ENCODE assay signal across 10 cellular contexts in genomic region chr3:94928921-94929320, GRCh38.
DNase-seq lines count a peak whose midpoint lies in the region; ATAC-seq and TF ChIP-seq lines count a peak whose summit lies in the region.
"Had no signal": no experiment of that assay in that cellular context is flagged by ENCODE, and none has a peak within 500 bp of the region (broad histone marks: within the 10 kb centered on the region; RNA-seq: fewer than 3 reads in every experiment).

No MANE protein-coding gene starts in this region.

- H4K12ac ChIP-seq in trophoblast cell (ENCODE audit: low read depth, low read length) = no peak overlapping the region

- peaks cover 2% of the 10 kb centered on the region for H3K79me1 ChIP-seq in trophoblast cell (ENCODE audit: low read length)

- WGBS in SK-N-SH (ENCODE audit: low lambda C conversion rate) = 44% methylated on average over 4 of the region's 4 CpGs
- no CpG with 5 or more reads among the region's 4 CpGs for WGBS in trophoblast cell (ENCODE audit: extremely low coverage, insufficient coverage, insufficient read length)

- CTCF ChIA-PET in SK-N-SH (lab: Yijun Ruan, JAX) = no interaction called here

- H3K27ac ChIP-seq in SK-N-SH (ENCODE audit: low read depth in 2 of 2, low read length in 1 of 2) = no peak overlapping the region
- peak overlapping the region; percentile 31 for H3K27ac ChIP-seq in trophoblast cell (ENCODE audit: low read depth, low read length)
- no peak overlapping the region for H3K27ac ChIP-seq in gastrocnemius medialis
- no peak overlapping the region for H3K27ac ChIP-seq in Peyer's patch

- no peak overlapping the region for H3K18ac ChIP-seq in trophoblast cell (ENCODE audit: low read length)

- H3K4me1 ChIP-seq in SK-N-SH (ENCODE audit: control insufficient read depth in 1 of 2, insufficient read depth in 2 of 2, low read depth in 1 of 2, low read length in 1 of 2) = no peaks in the 10 kb centered on the region
- H3K4me1 ChIP-seq in trophoblast cell (ENCODE audit: control insufficient read depth in 1 of 2, insufficient read depth in 2 of 2, low read length in 2 of 2) = no peaks in the 10 kb centered on the region
- H3K4me1 ChIP-seq in gastrocnemius medialis = no peaks in the 10 kb centered on the region
- no peaks in the 10 kb centered on the region for H3K4me1 ChIP-seq in Peyer's patch

- no peak for TF ChIP-seq EP300 in SK-N-SH (IDR thresholded peaks at IDR 0.05; ENCODE audit: borderline replicate concordance in 1 of 2, low read depth in 1 of 2, low read length in 1 of 2)

- no peaks in the 10 kb centered on the region for H3K27me3 ChIP-seq in SK-N-SH (ENCODE audit: insufficient read depth)
- no peaks in the 10 kb centered on the region for H3K27me3 ChIP-seq in trophoblast cell (ENCODE audit: insufficient read depth, low read length)
- H3K27me3 ChIP-seq in gastrocnemius medialis = no peaks in the 10 kb centered on the region
- H3K27me3 ChIP-seq in Peyer's patch = no peaks in the 10 kb centered on the region

- H4K91ac ChIP-seq in trophoblast cell (ENCODE audit: low read depth, low read length) = no peak overlapping the region

- TF ChIP-seq CTCF in SK-N-SH (IDR thresholded peaks at IDR 0.05) (no peak), astrocyte of the cerebellum (IDR thresholded peaks at IDR 0.05; ENCODE audit: low read depth, low read length, missing control alignments) (no peak), gastrocnemius medialis (IDR thresholded peaks at IDR 0.05 in 4 of 5, conservative IDR thresholded peaks at IDR 0.05 in 1 of 5) (no peak), Peyer's patch (IDR thresholded peaks at IDR 0.05) (no peak)

- H3K4me3 ChIP-seq in SK-N-SH (ENCODE audit: low read depth in 2 of 2, low read length in 1 of 2) (no peak overlapping the region), astrocyte of the cerebellum (ENCODE audit: low read depth, low read length) (no peak overlapping the region), trophoblast cell (ENCODE audit: low read depth, low read length) (no peak overlapping the region), gastrocnemius medialis (no peak overlapping the region), Peyer's patch (no peak overlapping the region)

- intact Hi-C loops in gastrocnemius medialis (cut with DNase I; ENCODE audit: low total_unique reads) = no loop called here

- no peaks in the 10 kb centered on the region for H3K36me3 ChIP-seq in SK-N-SH (replicated peaks in 1 of 2; ENCODE audit: control insufficient read depth in 1 of 2, insufficient read depth in 2 of 2, low read length in 1 of 2)
- no peaks in the 10 kb centered on the region for H3K36me3 ChIP-seq in trophoblast cell (ENCODE audit: control insufficient read depth in 1 of 2, insufficient read depth in 2 of 2, low read length in 2 of 2)
- H3K36me3 ChIP-seq in gastrocnemius medialis = no peaks in the 10 kb centered on the region
- no peaks in the 10 kb centered on the region for H3K36me3 ChIP-seq in Peyer's patch

- H3K9me3 ChIP-seq in SK-N-SH = no peaks in the 10 kb centered on the region
- H3K9me3 ChIP-seq in trophoblast cell (ENCODE audit: insufficient read depth, low read depth, low read length) = no peaks in the 10 kb centered on the region
- no peaks in the 10 kb centered on the region for H3K9me3 ChIP-seq in gastrocnemius medialis
- no peaks in the 10 kb centered on the region for H3K9me3 ChIP-seq in Peyer's patch

- H3K79me2 ChIP-seq in SK-N-SH (ENCODE audit: insufficient read depth) (no peaks in the 10 kb centered on the region), trophoblast cell (ENCODE audit: control insufficient read depth, insufficient read depth, low read length, poor library complexity) (no peaks in the 10 kb centered on the region)

- H3F3A ChIP-seq in SK-N-SH (replicated peaks; ENCODE audit: insufficient read depth) = no peaks in the 10 kb centered on the region

- no peak overlapping the region for H3K4me2 ChIP-seq in SK-N-SH
- no peak overlapping the region for H3K4me2 ChIP-seq in trophoblast cell (ENCODE audit: low read length)

- POLR2A ChIA-PET in SK-N-SH (lab: Yijun Ruan, JAX) = no interaction called here

- in situ Hi-C loops in astrocyte of the cerebellum (cut with HindIII; ENCODE audit: low sequenced_read_pairs) = no loop called here
- in situ Hi-C loops in gastrocnemius medialis (cut with MboI; ENCODE audit: low sequenced_read_pairs in 4 of 4) = no loop called here

- TF ChIP-seq POLR2A in gastrocnemius medialis (IDR thresholded peaks at IDR 0.05) (no peak), Peyer's patch (IDR thresholded peaks at IDR 0.05) (no peak)

- no peak overlapping the region for H3K14ac ChIP-seq in trophoblast cell (ENCODE audit: low read length)

- no peak overlapping the region for H3K4ac ChIP-seq in trophoblast cell (ENCODE audit: low read depth, low read length)

- no peaks in the 10 kb centered on the region for H4K20me1 ChIP-seq in SK-N-SH (ENCODE audit: insufficient read depth)

- H2BK5ac ChIP-seq in trophoblast cell (ENCODE audit: low read depth, low read length, poor library complexity) = no peak overlapping the region

- DNase-seq in SK-N-SH (no peak), NCI-H510A (lab: John Stamatoyannopoulos, UW) (peak; percentile 11), astrocyte of the cerebellum (ENCODE audit: low read depth) (peak; percentile 6), trophoblast cell (peak; percentile 84 to 85), gastrocnemius medialis (no peak), Peyer's patch (no peak)
- DNase-seq: activated T-cell treated with anti-CD3 and anti-CD28 coated beads for 4 hours, cortex of kidney had no signal

- H2AK5ac ChIP-seq in trophoblast cell (ENCODE audit: low read length) = no peak overlapping the region

- no peak for TF ChIP-seq RAD21 in SK-N-SH (IDR thresholded peaks at IDR 0.05; ENCODE audit: low read length)

- H2BK120ac ChIP-seq in trophoblast cell (ENCODE audit: insufficient read depth, low read length, poor library complexity) = no peak overlapping the region

- H2BK12ac ChIP-seq in trophoblast cell (ENCODE audit: low read length) = no peak overlapping the region

- ATAC-seq in SK-N-SH treated with all-trans-retinoic acid at 6 μM for 48 hours (no peak), GM18867 (IDR thresholded peaks at IDR 0.05; ENCODE audit: unreplicated experiment) (no peak), gastrocnemius medialis (no peak)

- no peak overlapping the region for H3K23ac ChIP-seq in trophoblast cell (ENCODE audit: low read length)

- H3K9ac ChIP-seq in SK-N-SH (no peak overlapping the region), trophoblast cell (ENCODE audit: low read length) (no peak overlapping the region)

- H2AFZ ChIP-seq in SK-N-SH (ENCODE audit: low read depth) (no peak overlapping the region), trophoblast cell (ENCODE audit: insufficient read depth, low read length, poor library complexity) (no peak overlapping the region)

- H3K9me2 ChIP-seq in SK-N-SH = no peaks in the 10 kb centered on the region

- H4K8ac ChIP-seq in trophoblast cell (ENCODE audit: low read depth, low read length) = no peak overlapping the region

TF ChIP-seq in SK-N-SH treated with all-trans-retinoic acid at 6 μM for 48 hours, 23 proteins besides CTCF, POLR2A, EP300 and RAD21:
- TF ChIP-seq ISL1 (CRISPR knock-in tag; IDR thresholded peaks at IDR 0.05) (peak; percentile 47), CSDC2 (CRISPR knock-in tag; IDR thresholded peaks at IDR 0.05) (no peak)

TF ChIP-seq in SK-N-SH, 30 proteins besides CTCF, POLR2A, EP300 and RAD21 (continues in another document):
- TF ChIP-seq YY1 (IDR thresholded peaks at IDR 0.05; ENCODE audit: low read depth) (no peak), TAF1 (IDR thresholded peaks at IDR 0.05; ENCODE audit: borderline replicate concordance, low read depth, low read length) (no peak), MAX (IDR thresholded peaks at IDR 0.05; ENCODE audit: low read depth) (no peak), MXI1 (IDR thresholded peaks at IDR 0.05; ENCODE audit: low read depth, low read length) (no peak), SMC3 (IDR thresholded peaks at IDR 0.05; ENCODE audit: low read depth, low read length) (no peak), FOSL2 (IDR thresholded peaks at IDR 0.05; ENCODE audit: borderline replicate concordance, low read depth) (no peak), REST (IDR thresholded peaks at IDR 0.05; ENCODE audit: low read depth, low read length) (no peak), FOXM1 (IDR thresholded peaks at IDR 0.05; ENCODE audit: low read depth) (no peak), GATA2 (CRISPR knock-in tag; IDR thresholded peaks at IDR 0.05) (no peak), EZH2phosphoT487 (IDR thresholded peaks at IDR 0.05; ENCODE audit: borderline replicate concordance, low read depth) (no peak), GABPA (IDR thresholded peaks at IDR 0.05; ENCODE audit: low read depth) (no peak), NRF1 (IDR thresholded peaks at IDR 0.05; ENCODE audit: low read depth, low read length) (no peak)

Comparison
In these comparisons a context has a peak if more than half of its experiments do, and no peak if none do; other contexts are left out.
1. DNase-seq: peak in NCI-H510A (single experiment), astrocyte of the cerebellum (single experiment) and trophoblast cell (2 of 2); none in SK-N-SH (single experiment), gastrocnemius medialis (0 of 2) and Peyer's patch (0 of 3).